Comparison of ENCODE assay signal across 8 cellular contexts in genomic region chr15:90870354-90871096, GRCh38. TPM values are rescaled to one million over a fixed set of nuclear protein-coding genes. Genes with fewer than 3 reads are reported as not detected.
DNase-seq lines count a peak whose midpoint lies in the region; ATAC-seq and TF ChIP-seq lines count a peak whose summit lies in the region.

No MANE protein-coding gene starts in this region.

- peak in 1 of 2 experiments; percentile 68 for DNase-seq in SJSA1 (ENCODE audit: low read depth in 1 of 2, low spot score in 2 of 2)
- no peak for DNase-seq in endothelial cell (ENCODE audit: low spot score)
- DNase-seq in nephron progenitor cell, result no peak
- DNase-seq in stimulated activated CD4-positive, alpha-beta T cell treated with anti-CD3 and anti-CD28 coated beads, Interleukin-15, amount 100 ng/mL, for 24 hours, result no peak
- DNase-seq in NCI-H1694 (lab: John Stamatoyannopoulos, UW), result no peak
- DNase-seq in GOT3 (lab: John Stamatoyannopoulos, UW), result no peak

- H3K9me3 ChIP-seq in SJSA1 (replicated peaks), result no peaks in the 10 kb centered on the region

- H3K4me1 Mint-ChIP-seq in endothelial cell (ENCODE audit: unreplicated experiment) (peaks cover 53% of the 10 kb centered on the region), nephron progenitor cell (peaks cover 86% of the 10 kb centered on the region)

- ATAC-seq in GM19455 (IDR thresholded peaks at IDR 0.05; ENCODE audit: unreplicated experiment) (peak; percentile 11), HG02759 (IDR thresholded peaks at IDR 0.05; ENCODE audit: unreplicated experiment) (no peak)

- H3K27me3 ChIP-seq in SJSA1 (replicated peaks), result no peaks in the 10 kb centered on the region

- peaks cover 35% of the 10 kb centered on the region for H3K36me3 ChIP-seq in SJSA1

- H3K9me3 Mint-ChIP-seq in endothelial cell (ENCODE audit: unreplicated experiment) (no peaks in the 10 kb centered on the region), nephron progenitor cell (no peaks in the 10 kb centered on the region)

- H3K27ac Mint-ChIP-seq in endothelial cell (ENCODE audit: unreplicated experiment), result peak overlapping the region; percentile 91
- H3K27ac Mint-ChIP-seq in nephron progenitor cell, result no peak overlapping the region

- TF ChIP-seq CTCF in endothelial cell (IDR thresholded peaks at IDR 0.05; ENCODE audit: unreplicated experiment) (no peak), nephron progenitor cell (IDR thresholded peaks at IDR 0.05) (no peak)

- H3K36me3 Mint-ChIP-seq in endothelial cell (ENCODE audit: low read depth, unreplicated experiment) (peaks cover 7% of the 10 kb centered on the region), nephron progenitor cell (ENCODE audit: low read depth) (no peaks in the 10 kb centered on the region)

- peak overlapping the region; percentile 80 for H3K4me3 ChIP-seq in SJSA1

- peak overlapping the region; percentile 95 for H3K27ac ChIP-seq in SJSA1

- H3K4me3 Mint-ChIP-seq in endothelial cell (ENCODE audit: unreplicated experiment) (peak overlapping the region; percentile 93), nephron progenitor cell (peak overlapping the region; percentile 87)

- peaks cover 69% of the 10 kb centered on the region for H3K4me1 ChIP-seq in SJSA1 (replicated peaks)

- H3K27me3 Mint-ChIP-seq in endothelial cell (ENCODE audit: unreplicated experiment) (peaks cover 15% of the 10 kb centered on the region), nephron progenitor cell (ENCODE audit: low read depth, poor library complexity) (peaks cover 3% of the 10 kb centered on the region)

RNA-seq across cellular contexts. Expression of gene FURIN, which starts 2.1 kb away (rescaled TPM):
- total RNA-seq in SJSA1 (2014; rRNA removed; shearing (Covaris generic)), result 75.0 and 92.8 TPM in 2 replicates
- 143 TPM for total RNA-seq in endothelial cell (ENCODE audit: unreplicated experiment)

RNA-seq across cellular contexts. Expression of gene FES, which starts 13.8 kb away (rescaled TPM):
- 0.16 TPM in 1 of 2 replicates, not detected in the other for total RNA-seq in SJSA1 (2014; rRNA removed; shearing (Covaris generic))
- 56.3 TPM for total RNA-seq in endothelial cell (ENCODE audit: unreplicated experiment)

RNA-seq across cellular contexts. Expression of gene MAN2A2, which starts 32.6 kb away (rescaled TPM):
- total RNA-seq in SJSA1 (2014; rRNA removed; shearing (Covaris generic)), result 0.85 and 3.9 TPM in 2 replicates
- 72.2 TPM for total RNA-seq in endothelial cell (ENCODE audit: unreplicated experiment)

Comparison
In these comparisons a context has a peak if more than half of its experiments do, and no peak if none do; other contexts are left out.
1. RNA of gene FES, which starts 13.8 kb away (total RNA-seq): 56.3 TPM in endothelial cell (single experiment); 0.16 TPM in SJSA1; every median in the first group is over 10 times any median in the second.
2. RNA of gene MAN2A2, which starts 32.6 kb away (total RNA-seq): 72.2 TPM in endothelial cell (single experiment); 0.85 to 3.9 TPM in SJSA1; every median in the first group is over 10 times any median in the second.